ENCODE assay signal across 1 cellular context in the genomic region with DNA sequence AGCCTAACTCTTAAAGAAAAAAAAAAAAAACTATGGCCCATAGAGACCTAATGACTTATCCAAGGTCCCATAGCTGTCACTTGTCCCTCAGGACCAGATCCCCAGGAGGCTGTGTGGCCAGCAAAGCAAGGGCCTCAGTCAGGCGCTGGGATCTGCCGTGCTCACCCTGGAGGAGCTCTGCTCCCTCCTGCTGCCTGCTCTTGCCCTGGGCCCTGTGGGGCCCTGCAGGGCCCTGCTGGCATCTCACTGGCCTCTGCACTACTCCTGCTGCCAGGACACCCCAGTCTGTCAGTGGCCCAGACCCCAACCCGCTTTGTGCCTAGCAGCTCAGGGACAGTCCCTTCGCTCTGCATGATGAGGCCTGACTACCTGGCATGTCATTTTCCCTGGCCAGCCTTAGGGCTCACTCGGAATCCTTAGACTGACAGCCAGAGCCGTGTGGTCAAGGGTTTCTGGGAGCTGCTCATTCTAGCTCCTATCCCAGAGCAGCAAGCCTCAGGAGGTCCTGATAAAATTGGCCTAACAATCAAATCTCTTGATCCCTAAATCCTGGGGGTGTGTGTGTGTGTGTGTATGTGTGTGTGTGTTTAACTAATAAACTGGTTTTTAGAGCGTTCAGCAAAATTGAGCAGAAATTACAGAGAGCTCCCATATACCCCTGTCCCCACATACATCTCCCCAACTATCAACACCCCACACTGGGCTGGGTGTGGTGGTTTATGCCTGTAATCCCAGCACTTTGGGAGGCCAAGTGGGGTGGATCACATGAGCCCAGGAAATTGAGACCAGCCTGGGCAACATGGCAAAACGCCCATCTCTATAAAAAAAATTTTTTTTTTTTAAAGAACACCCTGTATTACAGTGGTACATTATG.
TF ChIP-seq lines count a peak whose summit lies in the region.

No MANE protein-coding gene starts in this region.

TF ChIP-seq in endothelial cell of umbilical vein, 7 proteins besides CTCF, POLR2A, EP300 and RAD21:
- TF ChIP-seq MYC (IDR thresholded peaks at IDR 0.05; ENCODE audit: low read depth, low read length), result no peak
- no peak for TF ChIP-seq FOS (IDR thresholded peaks at IDR 0.05; ENCODE audit: borderline replicate concordance, insufficient read depth, low read length)
- TF ChIP-seq, protein P1, sequence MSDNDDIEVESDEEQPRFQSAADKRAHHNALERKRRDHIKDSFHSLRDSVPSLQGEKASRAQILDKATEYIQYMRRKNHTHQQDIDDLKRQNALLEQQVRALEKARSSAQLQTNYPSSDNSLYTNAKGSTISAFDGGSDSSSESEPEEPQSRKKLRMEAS (IDR thresholded peaks at IDR 0.05; ENCODE audit: insufficient read depth, insufficient read length), result no peak
- no peak for TF ChIP-seq EZH2 (IDR thresholded peaks at IDR 0.05; ENCODE audit: borderline replicate concordance, low read depth, low read length, severe bottlenecking)
- TF ChIP-seq POLR2AphosphoS5 (IDR thresholded peaks at IDR 0.05; ENCODE audit: insufficient read depth, low read depth, low read length), result no peak
- TF ChIP-seq GATA2 (IDR thresholded peaks at IDR 0.05; ENCODE audit: insufficient read depth, insufficient read length, low read depth, low read length), result no peak
- no peak for TF ChIP-seq JUN (IDR thresholded peaks at IDR 0.05; ENCODE audit: borderline replicate concordance, insufficient read depth, insufficient read length, low read depth)
TF ChIP-seq in endothelial cell of umbilical vein: peak in this region for 0.
